17 cellular contexts compared by ENCODE assay signal in genomic region chr5:67297376-67297775, GRCh38.
"Had no signal": no experiment of that assay in that cellular context is flagged by ENCODE, and none has a peak within 500 bp of the region (broad histone marks: within the 10 kb centered on the region; RNA-seq: fewer than 3 reads in every experiment).

No MANE protein-coding gene starts in this region.

- H3K4me3 ChIP-seq: body of pancreas, neural progenitor cell, pancreas, suprapubic skin, upper lobe of right lung had no signal

- DNase-seq: activated CD4-positive, alpha-beta T cell treated with anti-CD3 and anti-CD28 coated beads, Interleukin-2, amount 50 U/mL, for 48 hours; activated CD4-positive, CD25-positive, alpha-beta regulatory T cell treated with anti-CD3 and anti-CD28 coated beads, Interleukin-2, amount 50 U/mL, for 72 hours; activated CD8-positive, alpha-beta memory T cell treated with anti-CD3 and anti-CD28 coated beads, Interleukin-2, amount 10 ng/mL, durations not matched to agents 7 days and 5 days; activated effector memory CD4-positive, alpha-beta T cell treated with anti-CD3 and anti-CD28 coated beads, Interleukin-2, amount 50 U/mL, for 16 hours; activated T-cell treated with anti-CD3 and anti-CD28 coated beads, Interleukin-2, amount 50 U/mL, for 24 hours; amniotic stem cell; body of pancreas; erythroblast; hippocampal formation; midbrain; pancreas; stimulated activated CD4-positive, alpha-beta T cell treated with anti-CD3 and anti-CD28 coated beads, Interleukin-4, amount 100 ng/mL, for 1 hour; stimulated activated CD8-positive, alpha-beta memory T cell treated with anti-CD3 and anti-CD28 coated beads, Interleukin-4, amount 100 ng/mL, for 48 hours; stimulated activated naive CD8-positive, alpha-beta T cell treated with anti-CD3 and anti-CD28 coated beads, Interleukin-15, Interleukin-2, amounts not matched to agents 100 U/mL and 50 U/mL, for 24 hours; upper lobe of right lung had no signal

- H3K36me3 ChIP-seq: neural progenitor cell, pancreas, suprapubic skin, upper lobe of right lung had no signal

- H3K4me2 ChIP-seq: neural progenitor cell had no signal

- H3K27me3 ChIP-seq: body of pancreas, neural progenitor cell, pancreas, suprapubic skin, upper lobe of right lung had no signal

- H3K27ac ChIP-seq: body of pancreas, neural progenitor cell, pancreas, suprapubic skin, upper lobe of right lung had no signal

- H3K4me1 ChIP-seq: body of pancreas, neural progenitor cell, pancreas had no signal

- H2AFZ ChIP-seq: neural progenitor cell had no signal

- H3K9me3 ChIP-seq: body of pancreas, pancreas, suprapubic skin, upper lobe of right lung had no signal

- H3K9ac ChIP-seq: neural progenitor cell had no signal
